Comparison of ENCODE assay signal across 27 cellular contexts in the genomic region with DNA sequence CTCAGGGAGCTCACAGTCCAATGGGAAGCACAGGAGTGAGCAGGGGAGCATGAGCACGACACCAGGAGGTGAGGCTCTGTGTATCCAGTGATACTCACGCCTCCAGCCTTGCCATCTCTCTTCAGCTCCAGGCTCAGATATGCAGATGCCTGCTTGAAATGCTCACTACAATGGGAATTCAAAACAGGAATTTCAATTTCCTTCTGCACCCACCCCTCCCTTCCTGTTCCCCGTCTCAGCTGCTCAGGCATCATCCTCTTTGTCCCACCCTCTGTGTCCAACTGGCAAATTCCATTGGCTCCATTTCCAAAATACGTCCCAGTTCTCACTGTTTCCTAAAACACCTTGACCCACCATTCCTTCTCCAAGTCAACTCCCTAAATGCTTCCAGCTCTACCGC.
"Had no signal": no experiment of that assay in that cellular context is flagged by ENCODE, and none has a peak within 500 bp of the region (broad histone marks: within the 10 kb centered on the region; RNA-seq: fewer than 3 reads in every experiment).

No MANE protein-coding gene starts in this region.

- H3K36me3 Mint-ChIP-seq: activated naive CD4-positive, alpha-beta T cell treated with anti-CD3 and anti-CD28 coated beads, Interleukin-2, amount 50 U/mL, for 72 hours; naive B cell; stimulated activated effector memory CD8-positive, alpha-beta T cell treated with anti-CD3 and anti-CD28 coated beads, Interleukin-12 subunit alpha, Interleukin-12 subunit beta, amount 100 ng/mL, for 72 hours had no signal

- H3K4me3 ChIP-seq: dorsolateral prefrontal cortex, hepatocyte, thoracic aorta had no signal

- H3K27me3 ChIP-seq: hepatocyte had no signal

- DNase-seq: activated CD4-positive, alpha-beta T cell treated with anti-CD3 and anti-CD28 coated beads, Interleukin-2, amount 50 U/mL, for 1 hour; activated CD4-positive, CD25-positive, alpha-beta regulatory T cell treated with anti-CD3 and anti-CD28 coated beads, Interleukin-2, amount 50 U/mL, for 72 hours; activated CD8-positive, alpha-beta T cell treated with anti-CD3 and anti-CD28 coated beads for 36 hours; activated T-cell treated with anti-CD3 and anti-CD28 coated beads, Interleukin-2, amount 50 U/mL, for 4 hours; dorsolateral prefrontal cortex; effector memory CD8-positive, alpha-beta T cell; foreskin keratinocyte; left cardiac atrium; mammary epithelial cell; naive B cell; nephron progenitor cell; small intestine; stimulated activated CD4-positive, alpha-beta T cell treated with anti-CD3 and anti-CD28 coated beads, Interleukin-4, amount 100 ng/mL, for 24 hours; T-helper 17 cell; T1000; trophoblast cell; WERI-Rb-1 had no signal

- ATAC-seq: activated CD8-positive, alpha-beta T cell treated with anti-CD3 and anti-CD28 coated beads for 36 hours; activated naive CD4-positive, alpha-beta T cell treated with anti-CD3 and anti-CD28 coated beads, Interleukin-2, amount 50 U/mL, for 72 hours; activated T-cell treated with anti-CD3 and anti-CD28 coated beads, Interleukin-2, amount 50 U/mL, for 4 hours; effector memory CD8-positive, alpha-beta T cell; esophagus mucosa; foreskin keratinocyte; sciatic nerve; SK-N-SH treated with all-trans-retinoic acid at 6 μM for 48 hours; stimulated activated effector memory CD8-positive, alpha-beta T cell treated with anti-CD3 and anti-CD28 coated beads, Interleukin-12 subunit alpha, Interleukin-12 subunit beta, amount 100 ng/mL, for 72 hours; T-helper 17 cell had no signal

- H3K9me3 Mint-ChIP-seq: activated CD8-positive, alpha-beta T cell treated with anti-CD3 and anti-CD28 coated beads for 36 hours; activated naive CD4-positive, alpha-beta T cell treated with anti-CD3 and anti-CD28 coated beads, Interleukin-2, amount 50 U/mL, for 72 hours; activated T-cell treated with anti-CD3 and anti-CD28 coated beads, Interleukin-2, amount 50 U/mL, for 4 hours; activated T-helper 2 cell treated with anti-CD3 and anti-CD28 coated beads, Interferon-gamma antibody, Interleukin-2, Interleukin-4, amounts not matched to agents 10 μg/mL and 5 μg/mL and 100 μg/mL, durations not matched to agents 14 hours and 24 hours and 36 hours; effector memory CD8-positive, alpha-beta T cell; nephron progenitor cell; stimulated activated effector memory CD8-positive, alpha-beta T cell treated with anti-CD3 and anti-CD28 coated beads, Interleukin-12 subunit alpha, Interleukin-12 subunit beta, amount 100 ng/mL, for 72 hours; stimulated activated naive CD8-positive, alpha-beta T cell treated with anti-CD3 and anti-CD28 coated beads, Interleukin-15, Interleukin-2, amounts not matched to agents 100 ng/mL and 50 ng/mL, for 24 hours had no signal

- H2AFZ ChIP-seq: hepatocyte had no signal

- H3K4me3 Mint-ChIP-seq: activated CD8-positive, alpha-beta T cell treated with anti-CD3 and anti-CD28 coated beads for 36 hours; activated T-cell treated with anti-CD3 and anti-CD28 coated beads, Interleukin-2, amount 50 U/mL, for 4 hours; effector memory CD8-positive, alpha-beta T cell; naive B cell; nephron progenitor cell; stimulated activated effector memory CD8-positive, alpha-beta T cell treated with anti-CD3 and anti-CD28 coated beads, Interleukin-12 subunit alpha, Interleukin-12 subunit beta, amount 100 ng/mL, for 72 hours; stimulated activated naive CD8-positive, alpha-beta T cell treated with anti-CD3 and anti-CD28 coated beads, Interleukin-15, Interleukin-2, amounts not matched to agents 100 ng/mL and 50 ng/mL, for 24 hours; T-helper 17 cell had no signal

- H3K79me2 ChIP-seq: hepatocyte had no signal

- H3K4me1 ChIP-seq: foreskin keratinocyte had no signal

- H3K27ac ChIP-seq: dorsolateral prefrontal cortex, foreskin keratinocyte, hepatocyte, neutrophil, thoracic aorta, WERI-Rb-1 had no signal

- H3K36me3 ChIP-seq: neutrophil, thoracic aorta, WERI-Rb-1 had no signal

- H3K4me1 Mint-ChIP-seq: naive B cell; stimulated activated effector memory CD8-positive, alpha-beta T cell treated with anti-CD3 and anti-CD28 coated beads, Interleukin-12 subunit alpha, Interleukin-12 subunit beta, amount 100 ng/mL, for 72 hours had no signal

- H3K4me2 ChIP-seq: hepatocyte had no signal

- H3K9me3 ChIP-seq: neutrophil, thoracic aorta had no signal

- H3K27ac Mint-ChIP-seq: activated CD8-positive, alpha-beta T cell treated with anti-CD3 and anti-CD28 coated beads for 36 hours; activated naive CD4-positive, alpha-beta T cell treated with anti-CD3 and anti-CD28 coated beads, Interleukin-2, amount 50 U/mL, for 72 hours; activated T-helper 2 cell treated with anti-CD3 and anti-CD28 coated beads, Interferon-gamma antibody, Interleukin-2, Interleukin-4, amounts not matched to agents 10 μg/mL and 5 μg/mL and 100 μg/mL, durations not matched to agents 14 hours and 24 hours and 36 hours; effector memory CD8-positive, alpha-beta T cell; nephron progenitor cell; stimulated activated effector memory CD8-positive, alpha-beta T cell treated with anti-CD3 and anti-CD28 coated beads, Interleukin-12 subunit alpha, Interleukin-12 subunit beta, amount 100 ng/mL, for 72 hours; stimulated activated naive CD8-positive, alpha-beta T cell treated with anti-CD3 and anti-CD28 coated beads, Interleukin-15, Interleukin-2, amounts not matched to agents 100 ng/mL and 50 ng/mL, for 24 hours; T-helper 17 cell had no signal
